ENCODE assay signal across 11 cellular contexts in genomic region chr1:36352141-36352909, GRCh38. TPM values are rescaled to one million over a fixed set of nuclear protein-coding genes. Genes with fewer than 3 reads are reported as not detected.
DNase-seq lines count a peak whose midpoint lies in the region; ATAC-seq and TF ChIP-seq lines count a peak whose summit lies in the region.
"Had no signal": no experiment of that assay in that cellular context is flagged by ENCODE, and none has a peak within 500 bp of the region (broad histone marks: within the 10 kb centered on the region; RNA-seq: fewer than 3 reads in every experiment).

No MANE protein-coding gene starts in this region.

- no peaks in the 10 kb centered on the region for H3K27me3 Mint-ChIP-seq in brain

- peaks cover 30% of the 10 kb centered on the region for H3K4me1 Mint-ChIP-seq in brain

- no peaks in the 10 kb centered on the region for H3K27me3 ChIP-seq in cardiac muscle cell
- H3K27me3 ChIP-seq in lower lobe of right lung (ENCODE audit: low read depth), result no peaks in the 10 kb centered on the region
- no peaks in the 10 kb centered on the region for H3K27me3 ChIP-seq in vagina
- H3K27me3 ChIP-seq: adrenal gland, pancreas had no signal

- no peaks in the 10 kb centered on the region for H3K4me1 ChIP-seq in cardiac muscle cell (ENCODE audit: low read depth)
- peaks cover 41% of the 10 kb centered on the region for H3K4me1 ChIP-seq in lower lobe of right lung
- H3K4me1 ChIP-seq in vagina, result peaks cover 46% of the 10 kb centered on the region
- H3K4me1 ChIP-seq: pancreas had no signal

- H3K9me3 ChIP-seq in cardiac muscle cell (ENCODE audit: low read depth) (no peaks in the 10 kb centered on the region), lower lobe of right lung (no peaks in the 10 kb centered on the region), vagina (no peaks in the 10 kb centered on the region)
- H3K9me3 ChIP-seq: adrenal gland, pancreas had no signal

- DNase-seq in cardiac muscle cell (ENCODE audit: low read depth in 1 of 2, low spot score in 1 of 2) (peak; percentile 31 to 62), left cardiac atrium (no peak), lower lobe of right lung (no peak), vagina (ENCODE audit: extremely low spot score in 2 of 2) (no peak), pons (ENCODE audit: low spot score) (no peak), AG08396 (ENCODE audit: low spot score) (no peak)
- DNase-seq: adrenal gland; CD8-positive, alpha-beta T cell; pancreas had no signal

- no peaks in the 10 kb centered on the region for H3K9me3 Mint-ChIP-seq in brain
- H3K9me3 Mint-ChIP-seq: CD8-positive, alpha-beta T cell had no signal

- peak overlapping the region; percentile 89 to 98 (median 95) for H3K27ac Mint-ChIP-seq in brain
- H3K27ac Mint-ChIP-seq: CD8-positive, alpha-beta T cell had no signal

- no peak for ATAC-seq in left cardiac atrium
- no peak for ATAC-seq in lower lobe of right lung
- no peak for ATAC-seq in HG02678 (IDR thresholded peaks at IDR 0.05; ENCODE audit: unreplicated experiment)
- ATAC-seq: CD8-positive, alpha-beta T cell had no signal

- H3K27ac ChIP-seq in cardiac muscle cell, result peak overlapping the region; percentile 57
- H3K27ac ChIP-seq in lower lobe of right lung, result peak overlapping the region; percentile 72
- H3K27ac ChIP-seq in vagina, result peak overlapping the region; percentile 80

- H3K36me3 ChIP-seq in cardiac muscle cell, result peaks cover 17% of the 10 kb centered on the region
- peaks cover 79% of the 10 kb centered on the region for H3K36me3 ChIP-seq in lower lobe of right lung
- peaks cover 0 to 43% of the 10 kb centered on the region in 2 donors for H3K36me3 ChIP-seq in vagina

- TF ChIP-seq CTCF in cardiac muscle cell (IDR thresholded peaks at IDR 0.05; ENCODE audit: low read depth, low read length), result peak; percentile 21
- TF ChIP-seq CTCF in brain (conservative IDR thresholded peaks at IDR 0.05), result no peak
- no peak for TF ChIP-seq CTCF in lower lobe of right lung (IDR thresholded peaks at IDR 0.05)
- TF ChIP-seq CTCF in vagina (IDR thresholded peaks at IDR 0.05), result no peak

- H3K4me3 ChIP-seq in cardiac muscle cell, result no peak overlapping the region
- H3K4me3 ChIP-seq in lower lobe of right lung, result no peak overlapping the region
- no peak overlapping the region for H3K4me3 ChIP-seq in vagina
- H3K4me3 ChIP-seq: adrenal gland, pancreas had no signal

- H3K36me3 Mint-ChIP-seq in brain, result peaks cover 53% of the 10 kb centered on the region

- H3K4me3 Mint-ChIP-seq in brain, result peak overlapping the region in 1 of 5 experiments; percentile 10
- H3K4me3 Mint-ChIP-seq: CD8-positive, alpha-beta T cell had no signal

- intact Hi-C loops in left cardiac atrium (cut with DNase I), result no loop called here
- intact Hi-C loops in lower lobe of right lung (cut with DNase I), result no loop called here
- intact Hi-C loops in vagina (cut with DNase I), result no loop called here

- TF ChIP-seq POLR2A in vagina (IDR thresholded peaks at IDR 0.05), result no peak

RNA-seq across cellular contexts. Expression of gene EVA1B, which starts 28.9 kb away (rescaled TPM):
- total RNA-seq in cardiac muscle cell (26.6 and 40.4 TPM in 2 replicates), left cardiac atrium (10 to 100 TPM; 15.6 to 16.7 TPM), lower lobe of right lung (25.7 TPM), vagina (101 TPM)
- polyA plus RNA-seq in cardiac muscle cell (23.6 and 24.5 TPM in 2 replicates), brain (ENCODE audit: insufficient read depth, low read depth, low replicate concordance) (5.2 TPM)

RNA-seq across cellular contexts. Expression of gene STK40, which starts 33.4 kb away (rescaled TPM):
- total RNA-seq in cardiac muscle cell (37.0 and 38.5 TPM in 2 replicates), left cardiac atrium (10 to 100 TPM; 69.2 to 77.8 TPM), lower lobe of right lung (74.2 TPM), vagina (35.4 TPM)
- polyA plus RNA-seq in cardiac muscle cell (43.9 and 51.1 TPM in 2 replicates), brain (ENCODE audit: insufficient read depth, low read depth, low replicate concordance) (30.6 TPM)

RNA-seq across cellular contexts. Expression of gene LSM10, which starts 45.4 kb away (rescaled TPM):
- total RNA-seq in cardiac muscle cell (15.9 and 20.6 TPM in 2 replicates), left cardiac atrium (10 to 100 TPM; 59.2 to 63.9 TPM), lower lobe of right lung (44.5 TPM), vagina (45.2 TPM)
- polyA plus RNA-seq in cardiac muscle cell (70.7 and 75.7 TPM in 2 replicates), brain (ENCODE audit: insufficient read depth, low read depth, low replicate concordance) (53.0 TPM)

RNA-seq across cellular contexts. Expression of gene SH3D21, which starts 46.2 kb away (rescaled TPM):
- 21.5 and 44.0 TPM in 2 replicates for total RNA-seq in cardiac muscle cell
- polyA plus RNA-seq in cardiac muscle cell, result 13.5 and 22.8 TPM in 2 replicates
- total RNA-seq in left cardiac atrium, result 1 to 10 TPM; 2.5 to 3.0 TPM
- polyA plus RNA-seq in brain (ENCODE audit: insufficient read depth, low read depth, low replicate concordance), result 1.6 TPM
- total RNA-seq in lower lobe of right lung, result 8.5 TPM
- total RNA-seq in vagina, result 17.2 TPM

Comparison
In these comparisons a context has a peak if more than half of its experiments do, and no peak if none do; other contexts are left out.
1. DNase-seq: peak in cardiac muscle cell (2 of 2); none in left cardiac atrium (single experiment), lower lobe of right lung (single experiment), vagina (0 of 2), pons (single experiment) and AG08396 (single experiment).
2. Peak in every context shown above with its lines, with median percentiles within 50 percentile points of each other: H3K27ac ChIP-seq.